ENCODE assay signal across 1 cellular context in genomic region chr17:82022981-82023446, GRCh38.
A peak's percentile ranks its signal among the peaks of the same experiment; 100 is the strongest.
TF ChIP-seq lines count a peak whose summit lies in the region.

LRRC45 (plus strand) TSS chr17:82023305; CDS start chr17:82023644, 339 bp downstream.

TF ChIP-seq in HepG2, 621 proteins besides CTCF, POLR2A, EP300 and RAD21 (continued from another document and continues in another):
- TF ChIP-seq TFDP1 (CRISPR knock-in tag; IDR thresholded peaks at IDR 0.05; ENCODE audit: borderline replicate concordance) (peak; percentile 96), ZNF256 (CRISPR knock-in tag; conservative IDR thresholded peaks at IDR 0.05) (0 out of 2 replicates have a peak, but pooled peaks have one; percentile 19), MAFG (CRISPR knock-in tag; IDR thresholded peaks at IDR 0.05) (no peak), THAP11 (CRISPR knock-in tag; IDR thresholded peaks at IDR 0.05) (peak; percentile 96), MAZ (IDR thresholded peaks at IDR 0.05; ENCODE audit: borderline replicate concordance, low read depth, low read length) (peak; percentile 97), MAZ (CRISPR knock-in tag; IDR thresholded peaks at IDR 0.05; ENCODE audit: low read depth) (peak; percentile 61), ELF3 (CRISPR knock-in tag; IDR thresholded peaks at IDR 0.05) (peak; percentile 60; the same call in 1 of the 2 replicates), ZNF496 (CRISPR knock-in tag; IDR thresholded peaks at IDR 0.05; ENCODE audit: insufficient replicate concordance) (no peak), MED1 (CRISPR knock-in tag; IDR thresholded peaks at IDR 0.05) (peak; percentile 9; the same call in 1 of the 2 replicates), HCFC1 (IDR thresholded peaks at IDR 0.05; ENCODE audit: low read depth, low read length) (peak; percentile 92), E2F1 (CRISPR knock-in tag; IDR thresholded peaks at IDR 0.05) (peak; percentile 100), ZNF224 (CRISPR knock-in tag; IDR thresholded peaks at IDR 0.05) (no peak), IKZF5 (CRISPR knock-in tag; IDR thresholded peaks at IDR 0.05) (0 out of 2 replicates have a peak, but pooled peaks have one; percentile 8), ZNF232 (CRISPR knock-in tag; IDR thresholded peaks at IDR 0.05; ENCODE audit: borderline replicate concordance) (no peak), ZNF101 (CRISPR knock-in tag; IDR thresholded peaks at IDR 0.05; ENCODE audit: borderline replicate concordance, low read depth) (no peak), IKZF4 (CRISPR knock-in tag; IDR thresholded peaks at IDR 0.05; ENCODE audit: borderline replicate concordance, low read depth, not compliant biosample characterization) (peak; percentile 18), RFX5 (IDR thresholded peaks at IDR 0.05; ENCODE audit: low read depth, low read length) (peak; percentile 73), ZNF343 (CRISPR knock-in tag; IDR thresholded peaks at IDR 0.05) (peak; percentile 16; the same call in 1 of the 2 replicates), PATZ1 (CRISPR knock-in tag; IDR thresholded peaks at IDR 0.05) (peak; percentile 36; the same call in 1 of the 2 replicates), THAP7 (CRISPR knock-in tag; IDR thresholded peaks at IDR 0.05) (peak; percentile 28; the same call in 1 of the 2 replicates), GATAD1 (CRISPR knock-in tag; IDR thresholded peaks at IDR 0.05) (peak; percentile 79), ZNF598 (CRISPR knock-in tag; IDR thresholded peaks at IDR 0.05; ENCODE audit: borderline replicate concordance) (0 out of 2 replicates have a peak, but pooled peaks have one; percentile 39), IRF2 (CRISPR knock-in tag; IDR thresholded peaks at IDR 0.05) (peak; percentile 41; the same call in 1 of the 2 replicates), YEATS4 (CRISPR knock-in tag; IDR thresholded peaks at IDR 0.05; ENCODE audit: borderline replicate concordance) (peak; percentile 11; the same call in 1 of the 2 replicates), ZNF543 (CRISPR knock-in tag; IDR thresholded peaks at IDR 0.05) (0 out of 2 replicates have a peak, but pooled peaks have one; percentile 15)
- TF ChIP-seq, protein P1, sequence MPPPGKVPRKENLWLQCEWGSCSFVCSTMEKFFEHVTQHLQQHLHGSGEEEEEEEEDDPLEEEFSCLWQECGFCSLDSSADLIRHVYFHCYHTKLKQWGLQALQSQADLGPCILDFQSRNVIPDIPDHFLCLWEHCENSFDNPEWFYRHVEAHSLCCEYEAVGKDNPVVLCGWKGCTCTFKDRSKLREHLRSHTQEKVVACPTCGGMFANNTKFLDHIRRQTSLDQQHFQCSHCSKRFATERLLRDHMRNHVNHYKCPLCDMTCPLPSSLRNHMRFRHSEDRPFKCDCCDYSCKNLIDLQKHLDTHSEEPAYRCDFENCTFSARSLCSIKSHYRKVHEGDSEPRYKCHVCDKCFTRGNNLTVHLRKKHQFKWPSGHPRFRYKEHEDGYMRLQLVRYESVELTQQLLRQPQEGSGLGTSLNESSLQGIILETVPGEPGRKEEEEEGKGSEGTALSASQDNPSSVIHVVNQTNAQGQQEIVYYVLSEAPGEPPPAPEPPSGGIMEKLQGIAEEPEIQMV (CRISPR knock-in tag; IDR thresholded peaks at IDR 0.05; ENCODE audit: low read depth), result 0 out of 2 replicates have a peak, but pooled peaks have one; percentile 10
- TF ChIP-seq, protein P2, sequence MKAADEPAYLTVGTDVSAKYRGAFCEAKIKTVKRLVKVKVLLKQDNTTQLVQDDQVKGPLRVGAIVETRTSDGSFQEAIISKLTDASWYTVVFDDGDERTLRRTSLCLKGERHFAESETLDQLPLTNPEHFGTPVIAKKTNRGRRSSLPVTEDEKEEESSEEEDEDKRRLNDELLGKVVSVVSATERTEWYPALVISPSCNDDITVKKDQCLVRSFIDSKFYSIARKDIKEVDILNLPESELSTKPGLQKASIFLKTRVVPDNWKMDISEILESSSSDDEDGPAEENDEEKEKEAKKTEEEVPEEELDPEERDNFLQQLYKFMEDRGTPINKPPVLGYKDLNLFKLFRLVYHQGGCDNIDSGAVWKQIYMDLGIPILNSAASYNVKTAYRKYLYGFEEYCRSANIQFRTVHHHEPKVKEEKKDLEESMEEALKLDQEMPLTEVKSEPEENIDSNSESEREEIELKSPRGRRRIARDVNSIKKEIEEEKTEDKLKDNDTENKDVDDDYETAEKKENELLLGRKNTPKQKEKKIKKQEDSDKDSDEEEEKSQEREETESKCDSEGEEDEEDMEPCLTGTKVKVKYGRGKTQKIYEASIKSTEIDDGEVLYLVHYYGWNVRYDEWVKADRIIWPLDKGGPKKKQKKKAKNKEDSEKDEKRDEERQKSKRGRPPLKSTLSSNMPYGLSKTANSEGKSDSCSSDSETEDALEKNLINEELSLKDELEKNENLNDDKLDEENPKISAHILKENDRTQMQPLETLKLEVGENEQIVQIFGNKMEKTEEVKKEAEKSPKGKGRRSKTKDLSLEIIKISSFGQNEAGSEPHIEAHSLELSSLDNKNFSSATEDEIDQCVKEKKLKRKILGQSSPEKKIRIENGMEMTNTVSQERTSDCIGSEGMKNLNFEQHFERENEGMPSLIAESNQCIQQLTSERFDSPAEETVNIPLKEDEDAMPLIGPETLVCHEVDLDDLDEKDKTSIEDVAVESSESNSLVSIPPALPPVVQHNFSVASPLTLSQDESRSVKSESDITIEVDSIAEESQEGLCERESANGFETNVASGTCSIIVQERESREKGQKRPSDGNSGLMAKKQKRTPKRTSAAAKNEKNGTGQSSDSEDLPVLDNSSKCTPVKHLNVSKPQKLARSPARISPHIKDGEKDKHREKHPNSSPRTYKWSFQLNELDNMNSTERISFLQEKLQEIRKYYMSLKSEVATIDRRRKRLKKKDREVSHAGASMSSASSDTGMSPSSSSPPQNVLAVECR (CRISPR knock-in tag; IDR thresholded peaks at IDR 0.05; ENCODE audit: borderline replicate concordance), result peak; percentile 45; the same call in 1 of the 2 replicates
- TF ChIP-seq, protein P3, sequence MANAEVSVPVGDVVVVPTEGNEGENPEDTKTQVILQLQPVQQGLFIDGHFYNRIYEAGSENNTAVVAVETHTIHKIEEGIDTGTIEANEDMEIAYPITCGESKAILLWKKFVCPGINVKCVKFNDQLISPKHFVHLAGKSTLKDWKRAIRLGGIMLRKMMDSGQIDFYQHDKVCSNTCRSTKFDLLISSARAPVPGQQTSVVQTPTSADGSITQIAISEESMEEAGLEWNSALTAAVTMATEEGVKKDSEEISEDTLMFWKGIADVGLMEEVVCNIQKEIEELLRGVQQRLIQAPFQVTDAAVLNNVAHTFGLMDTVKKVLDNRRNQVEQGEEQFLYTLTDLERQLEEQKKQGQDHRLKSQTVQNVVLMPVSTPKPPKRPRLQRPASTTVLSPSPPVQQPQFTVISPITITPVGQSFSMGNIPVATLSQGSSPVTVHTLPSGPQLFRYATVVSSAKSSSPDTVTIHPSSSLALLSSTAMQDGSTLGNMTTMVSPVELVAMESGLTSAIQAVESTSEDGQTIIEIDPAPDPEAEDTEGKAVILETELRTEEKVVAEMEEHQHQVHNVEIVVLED (CRISPR knock-in tag; IDR thresholded peaks at IDR 0.05; ENCODE audit: borderline replicate concordance), result peak; percentile 92
- TF ChIP-seq, protein P4, sequence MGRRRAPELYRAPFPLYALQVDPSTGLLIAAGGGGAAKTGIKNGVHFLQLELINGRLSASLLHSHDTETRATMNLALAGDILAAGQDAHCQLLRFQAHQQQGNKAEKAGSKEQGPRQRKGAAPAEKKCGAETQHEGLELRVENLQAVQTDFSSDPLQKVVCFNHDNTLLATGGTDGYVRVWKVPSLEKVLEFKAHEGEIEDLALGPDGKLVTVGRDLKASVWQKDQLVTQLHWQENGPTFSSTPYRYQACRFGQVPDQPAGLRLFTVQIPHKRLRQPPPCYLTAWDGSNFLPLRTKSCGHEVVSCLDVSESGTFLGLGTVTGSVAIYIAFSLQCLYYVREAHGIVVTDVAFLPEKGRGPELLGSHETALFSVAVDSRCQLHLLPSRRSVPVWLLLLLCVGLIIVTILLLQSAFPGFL (CRISPR knock-in tag; IDR thresholded peaks at IDR 0.05), result no peak
- TF ChIP-seq, protein P5, sequence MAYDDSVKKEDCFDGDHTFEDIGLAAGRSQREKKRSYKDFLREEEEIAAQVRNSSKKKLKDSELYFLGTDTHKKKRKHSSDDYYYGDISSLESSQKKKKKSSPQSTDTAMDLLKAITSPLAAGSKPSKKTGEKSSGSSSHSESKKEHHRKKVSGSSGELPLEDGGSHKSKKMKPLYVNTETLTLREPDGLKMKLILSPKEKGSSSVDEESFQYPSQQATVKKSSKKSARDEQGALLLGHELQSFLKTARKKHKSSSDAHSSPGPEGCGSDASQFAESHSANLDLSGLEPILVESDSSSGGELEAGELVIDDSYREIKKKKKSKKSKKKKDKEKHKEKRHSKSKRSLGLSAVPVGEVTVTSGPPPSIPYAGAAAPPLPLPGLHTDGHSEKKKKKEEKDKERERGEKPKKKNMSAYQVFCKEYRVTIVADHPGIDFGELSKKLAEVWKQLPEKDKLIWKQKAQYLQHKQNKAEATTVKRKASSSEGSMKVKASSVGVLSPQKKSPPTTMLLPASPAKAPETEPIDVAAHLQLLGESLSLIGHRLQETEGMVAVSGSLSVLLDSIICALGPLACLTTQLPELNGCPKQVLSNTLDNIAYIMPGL (CRISPR knock-in tag; IDR thresholded peaks at IDR 0.05; ENCODE audit: borderline replicate concordance in 1 of 2, low read depth in 1 of 2), result peak in 1 of 2 experiments; percentile 7; a peak in 1 of 4 replicates
- TF ChIP-seq, protein P6, sequence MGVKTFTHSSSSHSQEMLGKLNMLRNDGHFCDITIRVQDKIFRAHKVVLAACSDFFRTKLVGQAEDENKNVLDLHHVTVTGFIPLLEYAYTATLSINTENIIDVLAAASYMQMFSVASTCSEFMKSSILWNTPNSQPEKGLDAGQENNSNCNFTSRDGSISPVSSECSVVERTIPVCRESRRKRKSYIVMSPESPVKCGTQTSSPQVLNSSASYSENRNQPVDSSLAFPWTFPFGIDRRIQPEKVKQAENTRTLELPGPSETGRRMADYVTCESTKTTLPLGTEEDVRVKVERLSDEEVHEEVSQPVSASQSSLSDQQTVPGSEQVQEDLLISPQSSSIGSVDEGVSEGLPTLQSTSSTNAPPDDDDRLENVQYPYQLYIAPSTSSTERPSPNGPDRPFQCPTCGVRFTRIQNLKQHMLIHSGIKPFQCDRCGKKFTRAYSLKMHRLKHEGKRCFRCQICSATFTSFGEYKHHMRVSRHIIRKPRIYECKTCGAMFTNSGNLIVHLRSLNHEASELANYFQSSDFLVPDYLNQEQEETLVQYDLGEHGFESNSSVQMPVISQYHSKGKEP (CRISPR knock-in tag; IDR thresholded peaks at IDR 0.05), result 0 out of 2 replicates have a peak, but pooled peaks have one; percentile 14
- TF ChIP-seq, protein P7, sequence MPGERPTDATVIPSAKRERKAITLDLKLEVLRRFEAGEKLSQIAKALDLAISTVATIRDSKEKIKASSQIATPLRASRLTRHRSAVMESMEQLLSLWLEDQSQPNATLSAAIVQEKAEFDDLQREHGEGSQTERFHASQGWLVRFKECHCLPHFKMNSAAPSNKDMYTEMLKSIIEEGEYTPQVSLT (CRISPR knock-in tag; IDR thresholded peaks at IDR 0.05; ENCODE audit: borderline replicate concordance, low read depth), result no peak
- TF ChIP-seq, protein P8, sequence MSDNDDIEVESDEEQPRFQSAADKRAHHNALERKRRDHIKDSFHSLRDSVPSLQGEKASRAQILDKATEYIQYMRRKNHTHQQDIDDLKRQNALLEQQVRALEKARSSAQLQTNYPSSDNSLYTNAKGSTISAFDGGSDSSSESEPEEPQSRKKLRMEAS (IDR thresholded peaks at IDR 0.05), result peak; percentile 12; the same call in 1 of the 2 replicates
